ENCODE assay signal across 21 cellular contexts in genomic region chr11:44630511-44631210, GRCh38.
A peak's percentile ranks its signal among the peaks of the same experiment; 100 is the strongest.
DNase-seq lines count a peak whose midpoint lies in the region; FAIRE-seq and TF ChIP-seq lines count a peak whose summit lies in the region.
"Had no signal": no experiment of that assay in that cellular context is flagged by ENCODE, and none has a peak within 500 bp of the region (broad histone marks: within the 10 kb centered on the region; RNA-seq: fewer than 3 reads in every experiment).

No MANE protein-coding gene starts in this region.

- H3K36me3 ChIP-seq in WERI-Rb-1 (no peaks in the 10 kb centered on the region), kidney (ENCODE audit: control insufficient read depth in 1 of 2, insufficient read depth in 2 of 2, low read length in 2 of 2) (no peaks in the 10 kb centered on the region), testis (ENCODE audit: low read depth, missing control alignments) (no peaks in the 10 kb centered on the region)
- H3K36me3 ChIP-seq: MG63 had no signal

- H3K4me3 ChIP-seq in WERI-Rb-1 (ENCODE audit: low read depth, low read length): no peak overlapping the region
- H3K4me3 ChIP-seq in kidney (ENCODE audit: low read length in 2 of 2): no peak overlapping the region
- no peak overlapping the region for H3K4me3 ChIP-seq in testis
- H3K4me3 ChIP-seq: GM23338, MG63 had no signal

- H3K27me3 ChIP-seq in WERI-Rb-1 (ENCODE audit: insufficient read depth, low read depth, severe bottlenecking) (no peaks in the 10 kb centered on the region), testis (no peaks in the 10 kb centered on the region)
- H3K27me3 ChIP-seq: MG63 had no signal

- peak; percentile 1 for DNase-seq in activated naive CD4-positive, alpha-beta T cell treated with Interleukin-2 at 50 U/mL for 16 hours
- no peak for DNase-seq in activated naive CD4-positive, alpha-beta T cell (lab: John Stamatoyannopoulos, UW)
- DNase-seq in WERI-Rb-1 (peak; percentile 1), kidney (peak; percentile 25), testis (peak; percentile 10), T-helper 1 cell (no peak), T1000 (lab: John Stamatoyannopoulos, UW) (no peak), NCI-H2227 treated with DMSO at 0.1 percent for 48 hours (lab: John Stamatoyannopoulos, UW) (no peak)
- DNase-seq: activated CD4-positive, alpha-beta memory T cell treated with anti-CD3 and anti-CD28 coated beads, Interleukin-2, amount 10 ng/mL, durations not matched to agents 7 days and 5 days; activated gamma-delta T cell; DMS79; IMR-90; mesendoderm; MG63; NCI-H187; NCI-H446; trophoblast cell had no signal

- H3K4me1 ChIP-seq in kidney (ENCODE audit: control insufficient read depth in 1 of 2, insufficient read depth in 1 of 2, low read depth in 1 of 2, low read length in 2 of 2) (peaks cover 0 to 3% of the 10 kb centered on the region in 2 donors), testis (no peaks in the 10 kb centered on the region)

- H3K27ac ChIP-seq in WERI-Rb-1 (no peak overlapping the region), kidney (ENCODE audit: low read depth in 2 of 2, low read length in 2 of 2) (no peak overlapping the region), testis (no peak overlapping the region)

- intact Hi-C loops in kidney (cut with DNase I) (no loop called here), testis (cut with DNase I; ENCODE audit: low total_unique reads) (no loop called here)

- 91 to 95% methylated on average over 7 of the region's 7 CpGs for WGBS in testis, 2 donors

- no peaks in the 10 kb centered on the region for H3K9me3 ChIP-seq in WERI-Rb-1 (ENCODE audit: severe bottlenecking)
- no peaks in the 10 kb centered on the region for H3K9me3 ChIP-seq in kidney (ENCODE audit: control insufficient read depth in 1 of 2, low read length in 2 of 2)
- H3K9me3 ChIP-seq in testis: no peaks in the 10 kb centered on the region
- H3K9me3 ChIP-seq: MG63 had no signal

- no peak overlapping the region for H3K9ac ChIP-seq in kidney (ENCODE audit: low read length in 2 of 2)

- TF ChIP-seq POLR2A in testis (IDR thresholded peaks at IDR 0.05): no peak

- FAIRE-seq in kidney (lab: Jason Lieb, UNC): no peak
- FAIRE-seq: colon, GM18507, TTC549 had no signal

- TF ChIP-seq CTCF in WERI-Rb-1 (IDR thresholded peaks at IDR 0.05; ENCODE audit: low read depth, low read length): no peak
- TF ChIP-seq CTCF in kidney (IDR thresholded peaks at IDR 0.05; ENCODE audit: borderline replicate concordance, extremely low read depth, insufficient read depth): no peak
- no peak for TF ChIP-seq CTCF in testis (IDR thresholded peaks at IDR 0.05)

Comparison
In these comparisons a context has a peak if more than half of its experiments do, and no peak if none do; other contexts are left out.
1. DNase-seq: peak in activated naive CD4-positive, alpha-beta T cell treated with Interleukin-2 at 50 U/mL for 16 hours (single experiment), WERI-Rb-1 (single experiment), kidney (single experiment) and testis (single experiment); none in activated naive CD4-positive, alpha-beta T cell (0 of 4), T-helper 1 cell (0 of 5), T1000 (single experiment) and NCI-H2227 treated with DMSO at 0.1 percent for 48 hours (single experiment).